13 cellular contexts compared by ENCODE assay signal in genomic region chr4:16721618-16722291, GRCh38.
DNase-seq lines count a peak whose midpoint lies in the region; ATAC-seq and TF ChIP-seq lines count a peak whose summit lies in the region.
"Had no signal": no experiment of that assay in that cellular context is flagged by ENCODE, and none has a peak within 500 bp of the region (broad histone marks: within the 10 kb centered on the region; RNA-seq: fewer than 3 reads in every experiment).

No MANE protein-coding gene starts in this region.

- TF ChIP-seq CTCF in hepatocyte (IDR thresholded peaks at IDR 0.05; ENCODE audit: poor library complexity), result no peak
- no peak for TF ChIP-seq CTCF in uterus (IDR thresholded peaks at IDR 0.05)
- TF ChIP-seq CTCF in endothelial cell (IDR thresholded peaks at IDR 0.05; ENCODE audit: unreplicated experiment), result no peak

- intact Hi-C loops in uterus (cut with DNase I; ENCODE audit: low total_unique reads), result no loop called here

- peaks cover 14% of the 10 kb centered on the region for H3K4me1 Mint-ChIP-seq in endothelial cell (ENCODE audit: unreplicated experiment)

- H3K36me3 ChIP-seq in hepatocyte (replicated peaks; ENCODE audit: insufficient read depth, low read depth) (no peaks in the 10 kb centered on the region), uterus (no peaks in the 10 kb centered on the region)
- H3K36me3 ChIP-seq: prostate gland had no signal

- no peak overlapping the region for H3K27ac Mint-ChIP-seq in endothelial cell (ENCODE audit: unreplicated experiment)
- H3K27ac Mint-ChIP-seq: activated naive CD4-positive, alpha-beta T cell treated with anti-CD3 and anti-CD28 coated beads for 36 hours had no signal

- H3K4me3 ChIP-seq in hepatocyte (no peak overlapping the region), uterus (no peak overlapping the region)
- H3K4me3 ChIP-seq: prostate gland had no signal

- H3K27ac ChIP-seq in hepatocyte, result no peak overlapping the region
- H3K27ac ChIP-seq in uterus, result peak overlapping the region; percentile 67 to 68
- H3K27ac ChIP-seq: prostate gland had no signal

- H3K27me3 ChIP-seq in hepatocyte (no peaks in the 10 kb centered on the region), uterus (no peaks in the 10 kb centered on the region)

- DNase-seq in HUDEP-2 (lab: John Stamatoyannopoulos, UW; ENCODE audit: unreplicated experiment in 76 of 76) (peak in 71 of 76 experiments; percentile 2 to 93 (median 62)), amniotic stem cell (lab: John Stamatoyannopoulos, UW) (peak; percentile 50), hepatocyte (ENCODE audit: low spot score) (peak; percentile 27), uterus (no peak), endothelial cell (ENCODE audit: low spot score) (no peak), NCI-H1092 (lab: John Stamatoyannopoulos, UW) (no peak)
- DNase-seq: activated CD4-positive, alpha-beta T cell treated with anti-CD3 and anti-CD28 coated beads for 48 hours; activated naive CD4-positive, alpha-beta T cell treated with anti-CD3 and anti-CD28 coated beads for 36 hours; islet precursor cell; NCI-H1694 had no signal

- H3K36me3 Mint-ChIP-seq in endothelial cell (ENCODE audit: low read depth, unreplicated experiment), result peaks cover 42% of the 10 kb centered on the region

- no peaks in the 10 kb centered on the region for H3K9me3 ChIP-seq in hepatocyte (ENCODE audit: low read depth)
- H3K9me3 ChIP-seq in uterus, result no peaks in the 10 kb centered on the region
- H3K9me3 ChIP-seq: prostate gland had no signal

- no peaks in the 10 kb centered on the region for H3K79me2 ChIP-seq in hepatocyte

- H3K9me2 ChIP-seq in hepatocyte (replicated peaks; ENCODE audit: insufficient read depth), result no peaks in the 10 kb centered on the region

- H3K4me3 Mint-ChIP-seq in endothelial cell (ENCODE audit: unreplicated experiment), result no peak overlapping the region
- H3K4me3 Mint-ChIP-seq: activated naive CD4-positive, alpha-beta T cell treated with anti-CD3 and anti-CD28 coated beads for 36 hours had no signal

- peak overlapping the region; percentile 11 for H3K4me2 ChIP-seq in hepatocyte

- H2AFZ ChIP-seq in hepatocyte, result no peak overlapping the region

- ATAC-seq in GM18505 (IDR thresholded peaks at IDR 0.05; ENCODE audit: unreplicated experiment), result no peak
- ATAC-seq: HCT116 had no signal

- H3K4me1 ChIP-seq in hepatocyte (ENCODE audit: insufficient read depth) (peaks cover 7% of the 10 kb centered on the region), uterus (peaks cover 0 to 5% of the 10 kb centered on the region in 2 donors)
- H3K4me1 ChIP-seq: prostate gland had no signal

- TF ChIP-seq POLR2A in uterus (IDR thresholded peaks at IDR 0.05), result no peak
- no peak for TF ChIP-seq POLR2A in GM18505 (IDR thresholded peaks at IDR 0.05; ENCODE audit: borderline replicate concordance, extremely low read depth, insufficient read depth, insufficient read length)

- no peaks in the 10 kb centered on the region for H4K20me1 ChIP-seq in hepatocyte (ENCODE audit: insufficient read depth, poor library complexity, severe bottlenecking)

- peaks cover 1% of the 10 kb centered on the region for H3K27me3 Mint-ChIP-seq in endothelial cell (ENCODE audit: unreplicated experiment)

- peaks cover 9% of the 10 kb centered on the region for H3K9me3 Mint-ChIP-seq in endothelial cell (ENCODE audit: unreplicated experiment)

- WGBS in hepatocyte (ENCODE audit: low lambda C conversion rate, missing lambda C conversion rate), result 23% methylated on average over 4 of the region's 4 CpGs

Comparison
In these comparisons a context has a peak if more than half of its experiments do, and no peak if none do; other contexts are left out.
1. DNase-seq: peak in HUDEP-2 (71 of 76), amniotic stem cell (single experiment) and hepatocyte (single experiment); none in uterus (0 of 2), endothelial cell (single experiment) and NCI-H1092 (single experiment).